22 cellular contexts compared by ENCODE assay signal in the genomic region with DNA sequence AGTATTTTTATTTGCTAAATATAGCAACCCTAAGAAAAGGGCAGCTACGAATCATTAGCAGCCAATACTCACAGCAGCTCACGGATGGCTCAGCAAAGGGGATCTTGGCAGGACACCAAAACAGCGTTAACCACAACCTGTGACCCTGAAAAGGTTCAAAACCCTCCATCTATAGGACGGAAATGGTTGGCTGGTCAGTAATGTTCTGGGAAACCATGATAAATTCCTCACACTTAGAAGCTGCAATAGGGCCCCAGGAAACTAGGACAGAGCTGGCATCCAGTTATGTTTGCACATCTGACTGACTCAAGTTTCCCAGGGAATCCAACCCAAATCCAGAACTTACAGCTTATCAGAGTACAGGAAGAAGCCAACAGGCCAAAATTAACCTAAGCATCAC. TPM values are rescaled to one million over a fixed set of nuclear protein-coding genes. Genes with fewer than 3 reads are reported as not detected.
DNase-seq lines count a peak whose midpoint lies in the region; ATAC-seq and TF ChIP-seq lines count a peak whose summit lies in the region.
"Had no signal": no experiment of that assay in that cellular context is flagged by ENCODE, and none has a peak within 500 bp of the region (broad histone marks: within the 10 kb centered on the region; RNA-seq: fewer than 3 reads in every experiment).

No MANE protein-coding gene starts in this region.

- POLR2A ChIA-PET in GM10248 (lab: Yijun Ruan, JAX) = no interaction called here

- CTCF ChIA-PET in GM10248 (lab: Yijun Ruan, JAX) = no interaction called here

- no peak overlapping the region for H3K27ac Mint-ChIP-seq in activated naive CD4-positive, alpha-beta T cell treated with anti-CD3 and anti-CD28 coated beads, Interleukin-2, amount 50 U/mL, for 72 hours
- H3K27ac Mint-ChIP-seq: activated naive CD4-positive, alpha-beta T cell treated with anti-CD3 and anti-CD28 coated beads, Interleukin-2, amount 10 ng/mL, durations not matched to agents 7 days and 5 days; CD4-positive, alpha-beta memory T cell; natural killer cell treated with Interleukin-12 subunit alpha and Interleukin-12 subunit beta and Interleukin-15 and Interleukin-18, amount 100 ng/mL, for 72 hours; T-helper 17 cell had no signal

- no peaks in the 10 kb centered on the region for H3K36me3 Mint-ChIP-seq in activated naive CD4-positive, alpha-beta T cell treated with anti-CD3 and anti-CD28 coated beads, Interleukin-2, amount 50 U/mL, for 72 hours
- H3K36me3 Mint-ChIP-seq: activated naive CD4-positive, alpha-beta T cell treated with anti-CD3 and anti-CD28 coated beads, Interleukin-2, amount 10 ng/mL, durations not matched to agents 7 days and 5 days; CD4-positive, alpha-beta memory T cell; natural killer cell treated with Interleukin-12 subunit alpha and Interleukin-12 subunit beta and Interleukin-15 and Interleukin-18, amount 100 ng/mL, for 72 hours had no signal

- DNase-seq in EH (ENCODE audit: low read depth) (peak; percentile 28), M059J (ENCODE audit: low read depth) (peak; percentile 67), cardiac fibroblast (ENCODE audit: low read depth in 2 of 2) (peak; percentile 8 to 77), renal cortical epithelial cell (ENCODE audit: low read depth) (peak; percentile 47), NCI-H1048 (lab: John Stamatoyannopoulos, UW) (no peak), GM10248 (ENCODE audit: extremely low spot score) (no peak)
- DNase-seq in activated naive CD4-positive, alpha-beta T cell treated with anti-CD3 and anti-CD28 coated beads, Interleukin-2, amount 50 U/mL, for 72 hours (ENCODE audit: low spot score in 2 of 2) = no peak
- DNase-seq: activated CD4-positive, alpha-beta T cell treated with anti-CD3 and anti-CD28 coated beads for 4 hours; activated naive CD4-positive, alpha-beta T cell treated with anti-CD3 and anti-CD28 coated beads, Interleukin-2, amount 10 ng/mL, durations not matched to agents 7 days and 5 days; body of pancreas; CD4-positive, alpha-beta memory T cell; DND-41; NCI-H1417; NCI-H510A; NK-92 treated with Interleukin-12 subunit alpha and Interleukin-12 subunit beta, amount 100 ng/mL, for 24 hours; pancreas; sigmoid colon; T-helper 17 cell had no signal

- H3K4me3 ChIP-seq in cardiac fibroblast (replicated peaks in 1 of 2; ENCODE audit: low read depth in 2 of 2, low read length in 2 of 2) = no peak overlapping the region
- H3K4me3 ChIP-seq: body of pancreas, heart right ventricle, pancreas, sigmoid colon, SK-N-MC, vagina had no signal

- no peak for ATAC-seq in activated naive CD4-positive, alpha-beta T cell treated with anti-CD3 and anti-CD28 coated beads, Interleukin-2, amount 50 U/mL, for 72 hours
- ATAC-seq: body of pancreas, pancreas, T-helper 17 cell had no signal

- TF ChIP-seq CTCF in cardiac fibroblast (IDR thresholded peaks at IDR 0.05; ENCODE audit: low read depth, low read length) (no peak), GM10248 (IDR thresholded peaks at IDR 0.05; ENCODE audit: control extremely low read depth, extremely low read depth, low read depth, missing control alignments) (no peak)

- no peaks in the 10 kb centered on the region for H3K9me3 Mint-ChIP-seq in activated naive CD4-positive, alpha-beta T cell treated with anti-CD3 and anti-CD28 coated beads, Interleukin-2, amount 50 U/mL, for 72 hours
- H3K9me3 Mint-ChIP-seq: activated naive CD4-positive, alpha-beta T cell treated with anti-CD3 and anti-CD28 coated beads, Interleukin-2, amount 10 ng/mL, durations not matched to agents 7 days and 5 days; natural killer cell treated with Interleukin-12 subunit alpha and Interleukin-12 subunit beta and Interleukin-15 and Interleukin-18, amount 100 ng/mL, for 72 hours had no signal

RNA-seq across cellular contexts. Expression of a gene that starts 30.9 kb away (rescaled TPM):
- not detected in 2 replicates for total RNA-seq in M059J (2014; rRNA removed; shearing (Covaris generic))
- total RNA-seq in renal cortical epithelial cell = not detected in 2 replicates
- not detected for total RNA-seq in activated naive CD4-positive, alpha-beta T cell treated with anti-CD3 and anti-CD28 coated beads, Interleukin-2, amount 50 U/mL, for 72 hours
- total RNA-seq: CD4-positive, alpha-beta memory T cell; natural killer cell treated with Interleukin-12 subunit alpha and Interleukin-12 subunit beta and Interleukin-15 and Interleukin-18, amount 100 ng/mL, for 72 hours; T-helper 17 cell; vagina had no signal

Comparison
In these comparisons a context has a peak if more than half of its experiments do, and no peak if none do; other contexts are left out.
1. DNase-seq: peak in EH (single experiment), M059J (single experiment), cardiac fibroblast (2 of 2) and renal cortical epithelial cell (single experiment); none in NCI-H1048 (single experiment), activated naive CD4-positive, alpha-beta T cell treated with anti-CD3 and anti-CD28 coated beads, Interleukin-2, amount 50 U/mL, for 72 hours (0 of 2) and GM10248 (single experiment).